8 cellular contexts compared by ENCODE assay signal in the genomic region with DNA sequence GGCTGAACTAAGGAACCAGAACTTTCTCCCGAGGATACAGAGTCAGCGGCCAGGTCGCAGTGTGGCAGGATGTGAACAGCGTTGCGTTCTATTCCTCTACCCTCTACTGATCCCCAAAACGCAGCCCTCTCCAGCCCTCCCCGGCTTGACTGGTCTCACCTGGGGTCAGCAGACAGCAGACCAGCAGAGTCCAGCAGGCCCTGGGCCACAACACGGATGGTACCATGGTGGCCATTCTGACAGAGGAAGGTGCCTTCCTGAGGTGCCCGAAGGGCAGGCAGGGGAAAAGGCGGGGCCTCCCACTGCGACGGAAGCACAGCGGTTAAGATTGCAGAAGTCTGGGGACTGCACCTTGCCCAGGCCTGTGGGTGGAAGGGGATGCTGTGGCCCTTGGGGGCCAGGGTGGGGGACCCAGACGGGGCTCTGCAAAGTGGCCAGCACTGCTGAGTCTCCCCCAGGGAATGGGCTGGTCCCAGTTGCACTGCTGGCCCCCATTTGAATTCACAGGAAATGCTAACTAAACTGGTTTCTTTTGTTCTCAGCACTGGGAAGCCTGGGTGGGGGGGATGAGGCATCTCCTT. TPM values are rescaled to one million over a fixed set of nuclear protein-coding genes. Genes with fewer than 3 reads are reported as not detected.
DNase-seq lines count a peak whose midpoint lies in the region; ATAC-seq, FAIRE-seq and TF ChIP-seq lines count a peak whose summit lies in the region.

A gene with protein sequence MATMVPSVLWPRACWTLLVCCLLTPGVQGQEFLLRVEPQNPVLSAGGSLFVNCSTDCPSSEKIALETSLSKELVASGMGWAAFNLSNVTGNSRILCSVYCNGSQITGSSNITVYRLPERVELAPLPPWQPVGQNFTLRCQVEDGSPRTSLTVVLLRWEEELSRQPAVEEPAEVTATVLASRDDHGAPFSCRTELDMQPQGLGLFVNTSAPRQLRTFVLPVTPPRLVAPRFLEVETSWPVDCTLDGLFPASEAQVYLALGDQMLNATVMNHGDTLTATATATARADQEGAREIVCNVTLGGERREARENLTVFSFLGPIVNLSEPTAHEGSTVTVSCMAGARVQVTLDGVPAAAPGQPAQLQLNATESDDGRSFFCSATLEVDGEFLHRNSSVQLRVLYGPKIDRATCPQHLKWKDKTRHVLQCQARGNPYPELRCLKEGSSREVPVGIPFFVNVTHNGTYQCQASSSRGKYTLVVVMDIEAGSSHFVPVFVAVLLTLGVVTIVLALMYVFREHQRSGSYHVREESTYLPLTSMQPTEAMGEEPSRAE (minus strand): TSS at position 245 of the 581 bp plus-strand sequence. CDS start 10 bp downstream, at position 235.

- TF ChIP-seq CTCF in GM12865 (IDR thresholded peaks at IDR 0.05; ENCODE audit: insufficient read depth, low read depth, low read length, missing control alignments) = no peak
- no peak for TF ChIP-seq CTCF in endothelial cell (IDR thresholded peaks at IDR 0.05; ENCODE audit: unreplicated experiment)
- TF ChIP-seq CTCF in type B pancreatic cell (conservative IDR thresholded peaks at IDR 0.05) = no peak

- peaks cover 12% of the 10 kb centered on the region for H3K27me3 Mint-ChIP-seq in endothelial cell (ENCODE audit: unreplicated experiment)
- H3K27me3 Mint-ChIP-seq in type B pancreatic cell = peaks cover 4% of the 10 kb centered on the region

- DNase-seq in GM12865 (ENCODE audit: low read depth) (peak; percentile 84), endothelial cell (ENCODE audit: low spot score) (no peak), frontal cortex (ENCODE audit: low spot score in 2 of 2) (no peak), NCI-H2029 (lab: John Stamatoyannopoulos, UW) (no peak), type B pancreatic cell (ENCODE audit: extremely low spot score, unreplicated experiment) (no peak)
- peak; percentile 29 to 71 (median 42) for DNase-seq in stimulated activated CD4-positive, alpha-beta T cell treated with anti-CD3 and anti-CD28 coated beads, TNF-alpha, amount 100 ng/mL, for 24 hours (ENCODE audit: low read depth in 3 of 3)

- H3K4me1 Mint-ChIP-seq in endothelial cell (ENCODE audit: unreplicated experiment) (peaks cover 4% of the 10 kb centered on the region), type B pancreatic cell (ENCODE audit: unreplicated experiment) (no peaks in the 10 kb centered on the region)

- ATAC-seq in HG03103 (IDR thresholded peaks at IDR 0.05; ENCODE audit: low read depth, unreplicated experiment) = peak; percentile 68
- ATAC-seq in activated CD4-positive, CD25-positive, alpha-beta regulatory T cell treated with anti-CD3 and anti-CD28 coated beads, Interleukin-2, amount 50 U/mL, for 24 hours = peak; percentile 92 to 94

- H3K27ac Mint-ChIP-seq in endothelial cell (ENCODE audit: unreplicated experiment) (peak within 1 kb of the TSS; percentile 64), type B pancreatic cell (no peak within 1 kb of the TSS)

- H3K4me3 Mint-ChIP-seq in endothelial cell (ENCODE audit: unreplicated experiment) (peak within 1 kb of the TSS; percentile 49), type B pancreatic cell (no peak within 1 kb of the TSS)

- peaks cover 3% of the 10 kb centered on the region for H3K36me3 Mint-ChIP-seq in endothelial cell (ENCODE audit: low read depth, unreplicated experiment)
- H3K36me3 Mint-ChIP-seq in type B pancreatic cell = no peaks in the 10 kb centered on the region

- no peak for FAIRE-seq in frontal cortex (lab: Jason Lieb, UNC)

- H3K9me3 Mint-ChIP-seq in endothelial cell (ENCODE audit: unreplicated experiment) (no peaks in the 10 kb centered on the region), type B pancreatic cell (no peaks in the 10 kb centered on the region)

- peak within 1 kb of the TSS; percentile 73 for H3K4me3 ChIP-seq in GM12865 (ENCODE audit: low read depth, low read length)

RNA-seq across cellular contexts. Expression of the gene that starts here (rescaled TPM):
- total RNA-seq in endothelial cell (ENCODE audit: unreplicated experiment) (24.9 TPM), frontal cortex (0.82 TPM), type B pancreatic cell (ENCODE audit: low replicate concordance) (5.8 and 8.2 TPM in 2 replicates)

Comparison
In these comparisons a context has a peak if more than half of its experiments do, and no peak if none do; other contexts are left out.
1. DNase-seq: peak in GM12865 (single experiment) and stimulated activated CD4-positive, alpha-beta T cell treated with anti-CD3 and anti-CD28 coated beads, TNF-alpha, amount 100 ng/mL, for 24 hours (3 of 3); none in endothelial cell (single experiment), frontal cortex (0 of 2), NCI-H2029 (single experiment) and type B pancreatic cell (single experiment).